Comparison of ENCODE assay signal across 8 cellular contexts in the genomic region with DNA sequence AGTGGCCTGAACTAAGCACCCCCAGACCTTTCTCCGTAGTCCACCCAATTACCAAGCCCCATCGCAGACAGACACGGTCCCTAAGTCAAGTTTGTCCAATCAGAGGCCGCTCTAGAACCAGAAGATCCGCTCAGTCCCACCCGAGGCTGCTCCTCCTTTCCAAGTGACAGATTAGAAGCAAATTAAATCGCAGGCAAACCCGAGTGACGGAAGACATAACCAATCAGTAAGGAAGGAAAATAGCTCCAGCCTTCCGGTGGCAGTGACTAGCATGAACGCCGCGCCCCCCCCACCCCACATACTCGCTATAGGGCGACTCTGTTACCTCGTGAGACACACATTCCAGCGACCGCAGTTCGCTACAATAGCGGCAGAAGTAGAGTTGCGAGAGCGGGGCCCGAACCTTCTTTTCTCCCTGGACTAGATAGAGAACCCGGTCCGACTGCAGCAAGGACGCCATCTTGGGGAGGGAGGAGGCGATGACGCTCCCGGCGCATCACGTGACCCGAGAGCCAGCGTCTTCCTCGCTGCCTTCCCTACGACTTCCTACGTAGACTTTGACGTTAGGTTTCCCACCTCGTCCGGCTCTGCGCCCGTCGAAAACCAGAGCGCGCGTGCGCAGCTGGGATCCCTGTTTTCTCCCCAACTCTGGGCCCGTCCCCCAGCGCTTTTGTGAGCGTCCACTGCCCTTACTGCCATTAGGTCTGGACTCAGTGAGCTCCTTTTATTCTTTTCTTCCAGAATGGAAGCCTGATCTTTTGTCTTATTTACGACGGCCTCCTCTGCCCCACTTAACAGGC. TPM values are rescaled to one million over a fixed set of nuclear protein-coding genes. Genes with fewer than 3 reads are reported as not detected.
DNase-seq lines count a peak whose midpoint lies in the region; ATAC-seq and TF ChIP-seq lines count a peak whose summit lies in the region.

A gene (minus strand): TSS at position 484 of the 800 bp plus-strand sequence. CDS start 24 bp downstream, at position 460.

- TF ChIP-seq POLR2A in GM19193 (IDR thresholded peaks at IDR 0.05; ENCODE audit: extremely low read depth, insufficient read depth, insufficient read length), result peak; percentile 91

- peak; percentile 95 for ATAC-seq in HG03432 (IDR thresholded peaks at IDR 0.05; ENCODE audit: unreplicated experiment)

- DNase-seq in Ammon's horn (ENCODE audit: low spot score) (peak; percentile 99), NCI-H460 (ENCODE audit: extremely low read depth, low read depth) (peak; percentile 99), cerebellum (ENCODE audit: low spot score) (peak; percentile 97), islet precursor cell (peak; percentile 98)
- peak; percentile 92 for DNase-seq in activated CD4-positive, CD25-positive, alpha-beta regulatory T cell treated with anti-CD3 and anti-CD28 coated beads, Interleukin-2, amount 50 U/mL, for 72 hours
- DNase-seq in stimulated activated CD4-positive, alpha-beta T cell treated with anti-CD3 and anti-CD28 coated beads, Interleukin-12 subunit alpha, Interleukin-12 subunit beta, amount 100 ng/mL, for 48 hours (ENCODE audit: low read depth in 2 of 3, low spot score in 1 of 3), result peak; percentile 88 to 92 (median 91)

RNA-seq across cellular contexts. Expression of the gene that starts here (rescaled TPM):
- 65.3 and 66.4 TPM in 2 replicates for total RNA-seq in NCI-H460 (2014; rRNA removed; shearing (Covaris generic))
- 24.8 and 44.0 TPM in 2 replicates for polyA plus RNA-seq in NCI-H460 (2014; cell fraction: nucleus; rRNA removed)
- total RNA-seq in cerebellum, result 102 TPM

Comparison
In these comparisons a context has a peak if more than half of its experiments do, and no peak if none do; other contexts are left out.
1. Peak in every context shown above with its lines: DNase-seq and ATAC-seq.